24 cellular contexts compared by ENCODE assay signal in genomic region chr9:92184041-92184564, GRCh38.
A peak's percentile ranks its signal among the peaks of the same experiment; 100 is the strongest.
DNase-seq lines count a peak whose midpoint lies in the region; ATAC-seq, FAIRE-seq and TF ChIP-seq lines count a peak whose summit lies in the region.
"Had no signal": no experiment of that assay in that cellular context is flagged by ENCODE, and none has a peak within 500 bp of the region (broad histone marks: within the 10 kb centered on the region; RNA-seq: fewer than 3 reads in every experiment).

No MANE protein-coding gene starts in this region.

- H4K20me1 ChIP-seq in H1 (replicated peaks in 1 of 2; ENCODE audit: control insufficient read depth in 1 of 2, insufficient read depth in 2 of 2, low read length in 2 of 2), result no peaks in the 10 kb centered on the region
- H4K20me1 ChIP-seq: BLaER1 treated with 17β-estradiol and CSF1 and Interleukin-3, amounts not matched to agents 10 nM and 100 nM had no signal

- no peaks in the 10 kb centered on the region for H3K79me2 ChIP-seq in H1 (ENCODE audit: control insufficient read depth in 1 of 2, insufficient read depth in 2 of 2, low read length in 2 of 2)

- no peak for FAIRE-seq in H1 (lab: Jason Lieb, UNC)
- FAIRE-seq: A549, D721Med, GM12878 had no signal

- TF ChIP-seq POLR2A in H1 (IDR thresholded peaks at IDR 0.05; ENCODE audit: control extremely low read depth in 1 of 2, low read depth in 2 of 2, low read length in 2 of 2) (no peak), upper lobe of left lung (IDR thresholded peaks at IDR 0.05) (no peak)

- 95% methylated on average over 1 of the region's 1 CpG; no CpG with 5 or more reads in 1 of the 2 experiments for WGBS in H1 (ENCODE audit: extremely low coverage in 1 of 2, insufficient coverage in 1 of 2, insufficient read length in 1 of 2, insufficient replicate concordance in 2 of 2, low coverage in 1 of 2, low lambda C conversion rate in 2 of 2, missing lambda C conversion rate in 1 of 2), 2 experiments
- 72 to 73% methylated on average over 1 of the region's 1 CpG for WGBS in upper lobe of left lung, 2 donors
- whole genome bisulfite sequencing in neuronal stem cell (ENCODE audit: extremely low coverage in 2 of 2, insufficient read length in 2 of 2, insufficient replicate concordance in 1 of 2), 2 donors, result no CpG with 5 or more reads among the region's 1 CpG

- H2BK120ac ChIP-seq in H1 (replicated peaks; ENCODE audit: low read depth, low read length) (no peak overlapping the region), neuronal stem cell (ENCODE audit: low read depth, low read length) (no peak overlapping the region)

- ATAC-seq in upper lobe of left lung (ENCODE audit: low FRiP score in 2 of 2), result no peak
- ATAC-seq in HG02798 (IDR thresholded peaks at IDR 0.05; ENCODE audit: poor library complexity, unreplicated experiment), result no peak
- ATAC-seq: A549, GM12878, HCT116 had no signal

- H3K79me1 ChIP-seq in H1 (ENCODE audit: low read depth, low read length), result no peaks in the 10 kb centered on the region; the same call in 1 of the 2 replicates
- H3K79me1 ChIP-seq in neuronal stem cell (ENCODE audit: low read depth, low read length), result no peaks in the 10 kb centered on the region

- H3K23ac ChIP-seq in H1 (ENCODE audit: insufficient read length), result no peak overlapping the region
- H3K23ac ChIP-seq in neuronal stem cell (ENCODE audit: low read depth, low read length, poor library complexity), result no peak overlapping the region

- H3K14ac ChIP-seq in H1 (ENCODE audit: insufficient read length) (no peak overlapping the region), neuronal stem cell (ENCODE audit: low read length) (no peak overlapping the region)

- H2AFZ ChIP-seq in H1 (ENCODE audit: low read length), result no peak overlapping the region
- no peak overlapping the region for H2AFZ ChIP-seq in neuronal stem cell (ENCODE audit: low read length)

- no peak overlapping the region for H2BK20ac ChIP-seq in H1 (ENCODE audit: low read length)

- TF ChIP-seq RAD21 in H1 (IDR thresholded peaks at IDR 0.05 in 1 of 2, conservative IDR thresholded peaks at IDR 0.05 in 1 of 2; ENCODE audit: low read depth in 2 of 2, low read length in 2 of 2), result no peak

- H3K56ac ChIP-seq in H1 (replicated peaks; ENCODE audit: insufficient read length, low read depth, low read length), result peak overlapping the region; percentile 19

- H3K36me3 ChIP-seq in HEK293 (ENCODE audit: control insufficient read depth in 2 of 2, insufficient read depth in 1 of 2, low read length in 2 of 2), result no peaks in the 10 kb centered on the region
- no peaks in the 10 kb centered on the region for H3K36me3 ChIP-seq in H1 (ENCODE audit: control insufficient read depth in 2 of 4, insufficient read depth in 4 of 4, low read length in 3 of 4)
- no peaks in the 10 kb centered on the region for H3K36me3 ChIP-seq in upper lobe of left lung
- H3K36me3 ChIP-seq in neuronal stem cell (replicated peaks in 1 of 2; ENCODE audit: control insufficient read depth in 2 of 2, insufficient read depth in 2 of 2, low read length in 2 of 2), result no peaks in the 10 kb centered on the region
- H3K36me3 ChIP-seq: BE2C; BLaER1 treated with 17β-estradiol and CSF1 and Interleukin-3, amounts not matched to agents 10 nM and 100 nM had no signal

- H3K18ac ChIP-seq in H1 (ENCODE audit: extremely low read depth, low read length) (no peak overlapping the region), neuronal stem cell (ENCODE audit: low read length) (no peak overlapping the region)

- DNase-seq in GM10266 (ENCODE audit: extremely low spot score) (peak; percentile 2), H1 (ENCODE audit: low read depth in 1 of 2, low spot score in 2 of 2) (no peak), upper lobe of left lung (no peak), kidney glomerular epithelial cell (lab: John Stamatoyannopoulos, UW) (no peak), neuronal stem cell (ENCODE audit: low spot score) (no peak)
- DNase-seq: 8988T; ACHN; AML-193; BE2C; CD4-positive, alpha-beta T cell; CD8-positive, alpha-beta memory T cell; DMS53; DMS79 treated with DMSO at 0.1 percent for 48 hours; GF-D8; GOT3; H9; HFFc6 had no signal

- TF ChIP-seq CTCF in GM10266 (IDR thresholded peaks at IDR 0.05; ENCODE audit: control insufficient read depth, insufficient read depth, low read depth, missing control alignments) (no peak), HEK293 (tag by site-specific recombination; IDR thresholded peaks at IDR 0.05) (no peak), H1 (IDR thresholded peaks at IDR 0.05; ENCODE audit: control extremely low read depth in 1 of 3, insufficient read depth in 1 of 3, low read depth in 1 of 3, low read length in 3 of 3) (no peak), upper lobe of left lung (IDR thresholded peaks at IDR 0.05) (no peak)

- H3K27me3 ChIP-seq in H1 (replicated peaks in 1 of 4; ENCODE audit: control insufficient read depth in 3 of 4, extremely low read depth in 1 of 4, insufficient read depth in 3 of 4, low read length in 3 of 4), result peaks cover 0 to 1% (median 0%) of the 10 kb centered on the region in 4 experiments; a peak in 1 of 7 replicates
- H3K27me3 ChIP-seq in upper lobe of left lung, result no peaks in the 10 kb centered on the region
- H3K27me3 ChIP-seq in neuronal stem cell (ENCODE audit: control insufficient read depth in 3 of 3, insufficient read depth in 3 of 3, low read depth in 1 of 3, low read length in 3 of 3), result peaks cover 0 to 11% (median 0%) of the 10 kb centered on the region in 3 experiments
- H3K27me3 ChIP-seq: BE2C; BLaER1 treated with 17β-estradiol and CSF1 and Interleukin-3, amounts not matched to agents 10 nM and 100 nM had no signal

- H3K9me3 ChIP-seq in HEK293 (ENCODE audit: control insufficient read depth, insufficient read depth, low read depth, low read length) (no peaks in the 10 kb centered on the region), H1 (ENCODE audit: insufficient read depth in 2 of 2, low read depth in 1 of 2, low read length in 1 of 2) (peaks cover 4 to 7% of the 10 kb centered on the region in 2 experiments; a peak in 1 of 4 replicates), upper lobe of left lung (peaks cover 0 to 5% (median 0%) of the 10 kb centered on the region in 4 donors), neuronal stem cell (replicated peaks in 1 of 2; ENCODE audit: control insufficient read depth in 2 of 2, insufficient read depth in 1 of 2, low read depth in 1 of 2, low read length in 2 of 2) (peaks cover 3 to 6% of the 10 kb centered on the region in 2 donors)
- H3K9me3 ChIP-seq: BE2C had no signal

- H3K4me1 ChIP-seq in HEK293 (ENCODE audit: control insufficient read depth, insufficient read depth, low read length), result no peaks in the 10 kb centered on the region
- peaks cover 0 to 4% (median 0%) of the 10 kb centered on the region in 4 experiments; a peak in 1 of 7 replicates for H3K4me1 ChIP-seq in H1 (replicated peaks in 1 of 4; ENCODE audit: control insufficient read depth in 3 of 4, insufficient read depth in 4 of 4, low read length in 3 of 4)
- H3K4me1 ChIP-seq in upper lobe of left lung, result no peaks in the 10 kb centered on the region
- H3K4me1 ChIP-seq in neuronal stem cell (ENCODE audit: control insufficient read depth in 2 of 2, insufficient read depth in 1 of 2, low read depth in 1 of 2, low read length in 2 of 2), result peaks cover 0 to 5% of the 10 kb centered on the region in 2 donors
- H3K4me1 ChIP-seq: A549, BE2C had no signal

- H4K91ac ChIP-seq in H1 (replicated peaks; ENCODE audit: insufficient read length, low read length), result no peak overlapping the region
- H4K91ac ChIP-seq in neuronal stem cell (ENCODE audit: low read depth, low read length, poor library complexity), result no peak overlapping the region

- H4K8ac ChIP-seq in H1 (ENCODE audit: extremely low read depth, insufficient read depth, low read length) (no peak overlapping the region), neuronal stem cell (ENCODE audit: low read depth, low read length) (no peak overlapping the region)

- CTCF ChIA-PET in HEK293 (lab: Yijun Ruan, JAX), result interaction anchor here (0.7 kb wide), 1 partner anchor 198 kb away, joined by 3 read pairs; no protein-coding TSS in a partner anchor
- CTCF ChIA-PET in H1 (lab: Charles Lee; ENCODE audit: partially characterized antibody), result interaction anchor here (0.5 to 2.3 kb wide), 3 partner anchors 9 to 46 kb away, joined by 4 to 8 read pairs (median 4); no protein-coding TSS in a partner anchor

- H3K4me2 ChIP-seq in H1 (ENCODE audit: insufficient read depth in 1 of 2, low read depth in 2 of 2, low read length in 2 of 2), result no peak overlapping the region
- H3K4me2 ChIP-seq in neuronal stem cell (ENCODE audit: insufficient read depth, low read length, poor library complexity, severe bottlenecking), result no peak overlapping the region
- H3K4me2 ChIP-seq: A549; BLaER1 treated with 17β-estradiol and CSF1 and Interleukin-3, amounts not matched to agents 10 nM and 100 nM had no signal

- H2BK15ac ChIP-seq in H1 (ENCODE audit: low read length), result no peak overlapping the region
- H2BK15ac ChIP-seq in neuronal stem cell (ENCODE audit: low read length), result no peak overlapping the region

- no peak overlapping the region for H3K9ac ChIP-seq in H1 (replicated peaks in 1 of 4; ENCODE audit: extremely low read depth in 1 of 4, low read depth in 3 of 4, low read length in 3 of 4)
- H3K9ac ChIP-seq in neuronal stem cell (ENCODE audit: low read depth, low read length, poor library complexity), result no peak overlapping the region
- H3K9ac ChIP-seq: BLaER1 treated with 17β-estradiol and CSF1 and Interleukin-3, amounts not matched to agents 10 nM and 100 nM had no signal

- no peak overlapping the region for H4K5ac ChIP-seq in H1 (ENCODE audit: insufficient read length, low read depth, low read length)

- H3K4me3 ChIP-seq in HEK293 (ENCODE audit: low read depth, low read length) (no peak overlapping the region), H1 (ENCODE audit: extremely low read depth in 1 of 4, insufficient read depth in 2 of 4, low read depth in 3 of 4, low read length in 4 of 4) (no peak overlapping the region), upper lobe of left lung (no peak overlapping the region), neuronal stem cell (ENCODE audit: low read length in 2 of 2) (peak overlapping the region in 1 of 2 donors; percentile 23)
- H3K4me3 ChIP-seq: A549; BLaER1 treated with 17β-estradiol and CSF1 and Interleukin-3, amounts not matched to agents 10 nM and 100 nM; GM12878 had no signal

- H2BK12ac ChIP-seq in H1 (ENCODE audit: low read depth, low read length) (no peak overlapping the region), neuronal stem cell (ENCODE audit: low read length) (no peak overlapping the region)

- TF ChIP-seq EP300 in H1 (IDR thresholded peaks at IDR 0.05; ENCODE audit: borderline replicate concordance in 1 of 2, low read depth in 2 of 2, low read length in 2 of 2) (no peak), upper lobe of left lung (IDR thresholded peaks at IDR 0.05) (no peak)

- H2AK5ac ChIP-seq in H1 (ENCODE audit: low read depth, low read length), result no peak overlapping the region
- no peak overlapping the region for H2AK5ac ChIP-seq in neuronal stem cell (ENCODE audit: low read depth, low read length)

- peaks cover 7% of the 10 kb centered on the region; the same call in 1 of the 2 replicates for H3K23me2 ChIP-seq in H1 (ENCODE audit: low read depth, low read length)

- H2BK5ac ChIP-seq in H1 (ENCODE audit: low read depth, low read length) (no peak overlapping the region), neuronal stem cell (ENCODE audit: low read length) (no peak overlapping the region)

- POLR2A ChIA-PET in HEK293 (lab: Yijun Ruan, JAX), result no interaction called here
- POLR2A ChIA-PET in H1 (lab: Charles Lee; ENCODE audit: partially characterized antibody), result no interaction called here

- H3K4ac ChIP-seq in H1 (replicated peaks; ENCODE audit: insufficient read length, low read depth, low read length) (no peak overlapping the region), neuronal stem cell (ENCODE audit: low read length) (no peak overlapping the region)

- no peak overlapping the region for H3K27ac ChIP-seq in HEK293 (ENCODE audit: extremely low read depth, low read depth, low read length)
- no peak overlapping the region for H3K27ac ChIP-seq in H1 (ENCODE audit: low read depth, low read length)
- H3K27ac ChIP-seq in upper lobe of left lung, result no peak overlapping the region
- no peak overlapping the region for H3K27ac ChIP-seq in neuronal stem cell (replicated peaks; ENCODE audit: low read length)
- H3K27ac ChIP-seq: A549; BLaER1 treated with 17β-estradiol and CSF1 and Interleukin-3, amounts not matched to agents 10 nM and 100 nM had no signal
